Comparison of ENCODE assay signal across 10 cellular contexts in the genomic region with DNA sequence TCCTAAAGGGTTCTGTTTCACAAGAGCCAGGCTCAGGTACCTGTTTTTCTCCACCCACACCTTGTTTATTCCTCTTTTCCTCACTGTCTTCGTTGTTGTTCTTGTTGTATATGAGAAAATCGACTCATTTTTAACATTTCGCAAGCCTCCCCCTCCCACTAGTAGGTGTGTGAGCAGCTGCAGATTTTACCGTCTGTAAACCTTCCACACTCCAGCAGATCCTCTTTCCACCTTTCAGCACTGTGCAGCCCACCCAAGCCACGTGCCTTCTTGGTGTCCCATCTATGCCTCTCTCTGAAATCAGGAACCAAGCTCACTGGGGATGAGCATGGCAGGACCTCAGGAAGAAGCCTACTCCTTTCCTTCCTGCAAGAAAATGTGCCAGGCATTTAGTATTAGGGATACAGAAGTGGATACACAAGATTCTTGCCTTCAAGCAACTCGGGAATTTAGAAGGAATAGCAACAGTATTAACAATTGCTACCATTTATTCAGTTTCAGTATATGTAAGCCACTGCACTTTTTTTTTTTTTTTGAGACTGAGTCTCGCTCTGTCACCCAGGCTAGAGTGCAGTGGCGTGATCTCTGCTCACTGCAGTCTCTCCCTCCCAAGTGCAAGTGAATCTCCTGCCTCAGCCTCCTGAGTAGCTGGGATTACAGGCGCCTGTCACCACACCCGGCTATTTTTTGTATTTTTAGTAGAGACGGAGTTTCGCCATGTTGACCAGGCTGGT.
A peak's percentile ranks its signal among the peaks of the same experiment; 100 is the strongest.
DNase-seq lines count a peak whose midpoint lies in the region; ATAC-seq and TF ChIP-seq lines count a peak whose summit lies in the region.
"Had no signal": no experiment of that assay in that cellular context is flagged by ENCODE, and none has a peak within 500 bp of the region (broad histone marks: within the 10 kb centered on the region; RNA-seq: fewer than 3 reads in every experiment).

No MANE protein-coding gene starts in this region.

- DNase-seq in central memory CD8-positive, alpha-beta T cell (ENCODE audit: low spot score in 2 of 2) = no peak
- no peak for DNase-seq in NCI-H82 (lab: John Stamatoyannopoulos, UW)
- no peak for DNase-seq in NCI-H1092 (lab: John Stamatoyannopoulos, UW)
- no peak for DNase-seq in activated effector memory CD4-positive, alpha-beta T cell treated with anti-CD3 and anti-CD28 coated beads, Interleukin-2, amount 50 U/mL, for 16 hours
- DNase-seq: EL had no signal

- H3K4me3 ChIP-seq in DOHH2 (ENCODE audit: low read length) = peak overlapping the region; percentile 71
- H3K4me3 ChIP-seq: left lung had no signal

- TF ChIP-seq CTCF in DOHH2 (IDR thresholded peaks at IDR 0.05; ENCODE audit: low read depth, low read length, poor library complexity, severe bottlenecking) = no peak

- no peaks in the 10 kb centered on the region for H4K20me1 ChIP-seq in DOHH2 (ENCODE audit: control insufficient read depth, insufficient read depth, low read depth, low read length)

- peak overlapping the region; percentile 98 for H3K4me2 ChIP-seq in DOHH2 (ENCODE audit: low read length)

- H3K27ac ChIP-seq in DOHH2 (ENCODE audit: low read depth, low read length) = peak overlapping the region; percentile 95

- peaks cover 23% of the 10 kb centered on the region for H3F3A ChIP-seq in DOHH2 (ENCODE audit: control insufficient read depth, insufficient read depth)

- ATAC-seq in GM19397 (IDR thresholded peaks at IDR 0.05; ENCODE audit: unreplicated experiment) (peak; percentile 16), HG03196 (IDR thresholded peaks at IDR 0.05; ENCODE audit: unreplicated experiment) (peak; percentile 15), GM21367 (IDR thresholded peaks at IDR 0.05; ENCODE audit: unreplicated experiment) (no peak)
- peak; percentile 2 for ATAC-seq in central memory CD8-positive, alpha-beta T cell (replicated peaks; ENCODE audit: extremely low read depth, poor library complexity, severe bottlenecking)

- no peaks in the 10 kb centered on the region for H3K27me3 ChIP-seq in DOHH2 (ENCODE audit: control insufficient read depth, low read length)
- H3K27me3 ChIP-seq: left lung had no signal

- H3K9me3 ChIP-seq in DOHH2 (ENCODE audit: control insufficient read depth, insufficient read depth, low read length) = no peaks in the 10 kb centered on the region
- H3K9me3 ChIP-seq: left lung had no signal

- no peaks in the 10 kb centered on the region for H3K9me3 Mint-ChIP-seq in central memory CD8-positive, alpha-beta T cell

- H3K4me1 Mint-ChIP-seq in central memory CD8-positive, alpha-beta T cell = peaks cover 64% of the 10 kb centered on the region

- no peaks in the 10 kb centered on the region for H3K27me3 Mint-ChIP-seq in central memory CD8-positive, alpha-beta T cell

- peak overlapping the region; percentile 68 for H3K4me3 Mint-ChIP-seq in central memory CD8-positive, alpha-beta T cell

- no peaks in the 10 kb centered on the region for H3K9me2 ChIP-seq in DOHH2 (replicated peaks; ENCODE audit: control insufficient read depth, low read length)

- H3K36me3 Mint-ChIP-seq in central memory CD8-positive, alpha-beta T cell (ENCODE audit: insufficient read depth) = peaks cover 4% of the 10 kb centered on the region

- H3K36me3 ChIP-seq in DOHH2 (ENCODE audit: control insufficient read depth, low read length) = no peaks in the 10 kb centered on the region
- H3K36me3 ChIP-seq: left lung had no signal

- H3K4me1 ChIP-seq in DOHH2 (ENCODE audit: control insufficient read depth, low read length) = peaks cover 85% of the 10 kb centered on the region

- peak overlapping the region; percentile 80 for H3K27ac Mint-ChIP-seq in central memory CD8-positive, alpha-beta T cell (ENCODE audit: low read depth)

- H3K79me2 ChIP-seq in DOHH2 (ENCODE audit: control insufficient read depth, low read length) = peaks cover 3% of the 10 kb centered on the region; the same call in 1 of the 2 replicates
